ENCODE assay signal across 20 cellular contexts in genomic region chr4:116150152-116150551, GRCh38.
"Had no signal": no experiment of that assay in that cellular context is flagged by ENCODE, and none has a peak within 500 bp of the region (broad histone marks: within the 10 kb centered on the region; RNA-seq: fewer than 3 reads in every experiment).

No MANE protein-coding gene starts in this region.

- H3K27ac ChIP-seq: lower lobe of right lung, neutrophil, right atrium auricular region, tibial nerve, vagina had no signal

- H3K27me3 ChIP-seq: neutrophil, right atrium auricular region, tibial nerve, vagina had no signal

- H3K9me3 ChIP-seq: lower lobe of right lung, neutrophil, right atrium auricular region, tibial nerve, vagina had no signal

- H3K4me1 ChIP-seq: lower lobe of right lung, right atrium auricular region, tibial nerve, vagina had no signal

- H3K27ac Mint-ChIP-seq: activated naive CD8-positive, alpha-beta T cell; brain; immature natural killer cell; naive B cell; stimulated activated memory B cell treated with anti-CD40 and anti-IgM and Interleukin-4, amounts not matched to agents 10 μg/mL and 1 μg/mL and 100 μg/mL, for 72 hours had no signal

- H3K4me1 Mint-ChIP-seq: brain; immature natural killer cell; naive B cell; stimulated activated memory B cell treated with anti-CD40 and anti-IgM and Interleukin-4, amounts not matched to agents 10 μg/mL and 1 μg/mL and 100 μg/mL, for 72 hours had no signal

- H3K4me3 Mint-ChIP-seq: activated naive CD8-positive, alpha-beta T cell; brain; immature natural killer cell; naive B cell; stimulated activated memory B cell treated with anti-CD40 and anti-IgM and Interleukin-4, amounts not matched to agents 10 μg/mL and 1 μg/mL and 100 μg/mL, for 72 hours had no signal

- H3K4me3 ChIP-seq: lower lobe of right lung, right atrium auricular region, tibial nerve, vagina had no signal

- DNase-seq: activated CD4-positive, alpha-beta T cell treated with anti-CD3 and anti-CD28 coated beads, Interleukin-2, amount 50 U/mL, for 48 hours; activated CD4-positive, CD25-positive, alpha-beta regulatory T cell treated with anti-CD3 and anti-CD28 coated beads, Interleukin-2, amount 50 U/mL, for 72 hours; activated gamma-delta T cell; activated T-cell treated with anti-CD3 and anti-CD28 coated beads, Interleukin-2, amount 50 U/mL, for 48 hours; amygdala; cerebellar nuclear complex; glutamatergic neuron; immature natural killer cell; lower lobe of right lung; naive B cell; posterior cingulate gyrus; small intestine had no signal

- H3K36me3 ChIP-seq: lower lobe of right lung, neutrophil, right atrium auricular region, tibial nerve, vagina had no signal

- H3K36me3 Mint-ChIP-seq: activated naive CD8-positive, alpha-beta T cell; brain; immature natural killer cell; naive B cell; stimulated activated memory B cell treated with anti-CD40 and anti-IgM and Interleukin-4, amounts not matched to agents 10 μg/mL and 1 μg/mL and 100 μg/mL, for 72 hours had no signal

- FAIRE-seq: small intestine had no signal

- H3K27me3 Mint-ChIP-seq: activated naive CD8-positive, alpha-beta T cell; brain; naive B cell; stimulated activated memory B cell treated with anti-CD40 and anti-IgM and Interleukin-4, amounts not matched to agents 10 μg/mL and 1 μg/mL and 100 μg/mL, for 72 hours had no signal

- ATAC-seq: esophagus mucosa; lower lobe of right lung; stimulated activated memory B cell treated with anti-CD40 and anti-IgM and Interleukin-4, amounts not matched to agents 10 μg/mL and 1 μg/mL and 100 μg/mL, for 72 hours had no signal
